In genomic region chr12:59055204-59055839, GRCh38 we compare ENCODE assay signal across 9 cellular contexts.
DNase-seq lines count a peak whose midpoint lies in the region; ATAC-seq and TF ChIP-seq lines count a peak whose summit lies in the region.
"Had no signal": no experiment of that assay in that cellular context is flagged by ENCODE, and none has a peak within 500 bp of the region (broad histone marks: within the 10 kb centered on the region; RNA-seq: fewer than 3 reads in every experiment).

No MANE protein-coding gene starts in this region.

- H3K79me2 ChIP-seq in Karpas-422 (ENCODE audit: low read length), result no peaks in the 10 kb centered on the region

- ATAC-seq in GM21447 (IDR thresholded peaks at IDR 0.05; ENCODE audit: unreplicated experiment), result peak; percentile 87

- in situ Hi-C loops in Caki2 (cut with HindIII; ENCODE audit: low pct_unique_long_range_greater_than_20kb, low sequenced_read_pairs), result no loop called here

- H3K9me2 ChIP-seq in Karpas-422 (replicated peaks; ENCODE audit: insufficient read depth, low read length), result no peaks in the 10 kb centered on the region

- no peaks in the 10 kb centered on the region for H4K20me1 ChIP-seq in Karpas-422 (ENCODE audit: insufficient read depth, low read depth, low read length)

- H3K27me3 Mint-ChIP-seq in CD14-positive monocyte (ENCODE audit: low read depth in 3 of 3), result peaks cover 0 to 2% (median 0%) of the 10 kb centered on the region in 3 donors
- H3K27me3 Mint-ChIP-seq: memory B cell had no signal

- DNase-seq in Caki2 (ENCODE audit: low read depth) (peak; percentile 72), NCI-H146 (lab: John Stamatoyannopoulos, UW) (peak; percentile 25), foreskin fibroblast (peak; percentile 62 to 82), Karpas-422 (no peak), left ventricle myocardium inferior (no peak), NOMO-1 treated with DMSO at 0.1 percent for 48 hours (lab: John Stamatoyannopoulos, UW; ENCODE audit: unreplicated experiment) (no peak), CD14-positive monocyte (ENCODE audit: low spot score) (no peak)

- H3K36me3 ChIP-seq in Karpas-422 (ENCODE audit: insufficient read depth, low read length) (no peaks in the 10 kb centered on the region), left ventricle myocardium inferior (no peaks in the 10 kb centered on the region)

- H3K4me3 Mint-ChIP-seq in CD14-positive monocyte, result no peak overlapping the region
- H3K4me3 Mint-ChIP-seq: memory B cell had no signal

- no peaks in the 10 kb centered on the region for H3K36me3 Mint-ChIP-seq in CD14-positive monocyte
- H3K36me3 Mint-ChIP-seq: memory B cell had no signal

- no peaks in the 10 kb centered on the region for H3K9me3 ChIP-seq in Karpas-422 (ENCODE audit: low read length)
- H3K9me3 ChIP-seq in left ventricle myocardium inferior (replicated peaks), result no peaks in the 10 kb centered on the region

- no peak overlapping the region for H3K27ac ChIP-seq in Karpas-422 (ENCODE audit: low read length)
- no peak overlapping the region for H3K27ac ChIP-seq in left ventricle myocardium inferior (replicated peaks)

- intact Hi-C loops in left ventricle myocardium inferior (cut with micrococcal nuclease), result no loop called here
- intact Hi-C loops in CD14-positive monocyte (cut with micrococcal nuclease), result no loop called here

- no peak overlapping the region for H3K4me2 ChIP-seq in Karpas-422 (ENCODE audit: low read depth, low read length, poor library complexity, severe bottlenecking)

- no peaks in the 10 kb centered on the region for H3K4me1 Mint-ChIP-seq in CD14-positive monocyte
- H3K4me1 Mint-ChIP-seq: memory B cell had no signal

- H2AFZ ChIP-seq in Karpas-422 (ENCODE audit: low read length), result no peak overlapping the region

- H3K4me1 ChIP-seq in Karpas-422 (ENCODE audit: low read length), result no peaks in the 10 kb centered on the region
- no peaks in the 10 kb centered on the region for H3K4me1 ChIP-seq in left ventricle myocardium inferior

- no peak for TF ChIP-seq CTCF in foreskin fibroblast (IDR thresholded peaks at IDR 0.05; ENCODE audit: low read depth, low read length)
- TF ChIP-seq CTCF in left ventricle myocardium inferior (IDR thresholded peaks at IDR 0.05; ENCODE audit: borderline replicate concordance), result no peak
- no peak for TF ChIP-seq CTCF in CD14-positive monocyte (IDR thresholded peaks at IDR 0.05)

- no peak overlapping the region for H3K27ac Mint-ChIP-seq in CD14-positive monocyte
- H3K27ac Mint-ChIP-seq: memory B cell had no signal

- H3K9ac ChIP-seq in Karpas-422 (ENCODE audit: low read length), result no peak overlapping the region

- peaks cover 0 to 4% (median 2%) of the 10 kb centered on the region in 7 donors for H3K9me3 Mint-ChIP-seq in CD14-positive monocyte
- H3K9me3 Mint-ChIP-seq: memory B cell had no signal

- no peaks in the 10 kb centered on the region for H3K27me3 ChIP-seq in Karpas-422 (ENCODE audit: low read length)
- no peaks in the 10 kb centered on the region for H3K27me3 ChIP-seq in left ventricle myocardium inferior (ENCODE audit: low read depth)

- H3K4me3 ChIP-seq in foreskin fibroblast (ENCODE audit: low read depth in 1 of 2, low read length in 2 of 2), result no peak overlapping the region
- H3K4me3 ChIP-seq in Karpas-422 (ENCODE audit: low read length), result no peak overlapping the region
- H3K4me3 ChIP-seq in left ventricle myocardium inferior, result no peak overlapping the region

Comparison
In these comparisons a context has a peak if more than half of its experiments do, and no peak if none do; other contexts are left out.
1. DNase-seq: peak in Caki2 (single experiment), NCI-H146 (single experiment) and foreskin fibroblast (2 of 2); none in Karpas-422 (single experiment), left ventricle myocardium inferior (single experiment), NOMO-1 treated with DMSO at 0.1 percent for 48 hours (single experiment) and CD14-positive monocyte (single experiment).